ENCODE assay signal across 1 cellular context in the genomic region with DNA sequence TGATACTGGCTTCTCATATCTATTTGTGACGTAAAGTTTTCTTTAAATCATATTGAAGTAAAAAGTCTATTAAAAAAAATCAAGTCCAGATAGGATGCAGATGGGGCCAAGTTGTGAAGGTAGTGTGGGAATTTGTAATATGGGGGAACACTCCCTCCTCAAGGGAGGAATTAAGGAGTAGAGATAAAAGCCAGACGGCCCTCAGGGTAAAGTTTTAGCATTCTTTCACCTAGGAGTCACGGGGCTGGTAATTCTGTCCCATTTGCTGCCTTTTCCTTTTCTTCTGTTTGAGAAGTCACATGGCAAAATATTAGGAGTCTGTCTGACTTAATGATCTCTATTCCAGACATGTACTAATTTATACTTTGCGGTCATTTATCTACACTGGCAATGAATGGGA.
TF ChIP-seq lines count a peak whose summit lies in the region.

No MANE protein-coding gene starts in this region.

TF ChIP-seq in K562, 482 proteins besides CTCF, POLR2A, EP300 and RAD21 (continued from another document):
- TF ChIP-seq, protein P1, sequence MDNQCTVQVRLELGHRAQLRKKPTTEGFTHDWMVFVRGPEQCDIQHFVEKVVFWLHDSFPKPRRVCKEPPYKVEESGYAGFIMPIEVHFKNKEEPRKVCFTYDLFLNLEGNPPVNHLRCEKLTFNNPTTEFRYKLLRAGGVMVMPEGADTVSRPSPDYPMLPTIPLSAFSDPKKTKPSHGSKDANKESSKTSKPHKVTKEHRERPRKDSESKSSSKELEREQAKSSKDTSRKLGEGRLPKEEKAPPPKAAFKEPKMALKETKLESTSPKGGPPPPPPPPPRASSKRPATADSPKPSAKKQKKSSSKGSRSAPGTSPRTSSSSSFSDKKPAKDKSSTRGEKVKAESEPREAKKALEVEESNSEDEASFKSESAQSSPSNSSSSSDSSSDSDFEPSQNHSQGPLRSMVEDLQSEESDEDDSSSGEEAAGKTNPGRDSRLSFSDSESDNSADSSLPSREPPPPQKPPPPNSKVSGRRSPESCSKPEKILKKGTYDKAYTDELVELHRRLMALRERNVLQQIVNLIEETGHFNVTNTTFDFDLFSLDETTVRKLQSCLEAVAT (IDR thresholded peaks at IDR 0.05) = no peak
- TF ChIP-seq, protein P2, sequence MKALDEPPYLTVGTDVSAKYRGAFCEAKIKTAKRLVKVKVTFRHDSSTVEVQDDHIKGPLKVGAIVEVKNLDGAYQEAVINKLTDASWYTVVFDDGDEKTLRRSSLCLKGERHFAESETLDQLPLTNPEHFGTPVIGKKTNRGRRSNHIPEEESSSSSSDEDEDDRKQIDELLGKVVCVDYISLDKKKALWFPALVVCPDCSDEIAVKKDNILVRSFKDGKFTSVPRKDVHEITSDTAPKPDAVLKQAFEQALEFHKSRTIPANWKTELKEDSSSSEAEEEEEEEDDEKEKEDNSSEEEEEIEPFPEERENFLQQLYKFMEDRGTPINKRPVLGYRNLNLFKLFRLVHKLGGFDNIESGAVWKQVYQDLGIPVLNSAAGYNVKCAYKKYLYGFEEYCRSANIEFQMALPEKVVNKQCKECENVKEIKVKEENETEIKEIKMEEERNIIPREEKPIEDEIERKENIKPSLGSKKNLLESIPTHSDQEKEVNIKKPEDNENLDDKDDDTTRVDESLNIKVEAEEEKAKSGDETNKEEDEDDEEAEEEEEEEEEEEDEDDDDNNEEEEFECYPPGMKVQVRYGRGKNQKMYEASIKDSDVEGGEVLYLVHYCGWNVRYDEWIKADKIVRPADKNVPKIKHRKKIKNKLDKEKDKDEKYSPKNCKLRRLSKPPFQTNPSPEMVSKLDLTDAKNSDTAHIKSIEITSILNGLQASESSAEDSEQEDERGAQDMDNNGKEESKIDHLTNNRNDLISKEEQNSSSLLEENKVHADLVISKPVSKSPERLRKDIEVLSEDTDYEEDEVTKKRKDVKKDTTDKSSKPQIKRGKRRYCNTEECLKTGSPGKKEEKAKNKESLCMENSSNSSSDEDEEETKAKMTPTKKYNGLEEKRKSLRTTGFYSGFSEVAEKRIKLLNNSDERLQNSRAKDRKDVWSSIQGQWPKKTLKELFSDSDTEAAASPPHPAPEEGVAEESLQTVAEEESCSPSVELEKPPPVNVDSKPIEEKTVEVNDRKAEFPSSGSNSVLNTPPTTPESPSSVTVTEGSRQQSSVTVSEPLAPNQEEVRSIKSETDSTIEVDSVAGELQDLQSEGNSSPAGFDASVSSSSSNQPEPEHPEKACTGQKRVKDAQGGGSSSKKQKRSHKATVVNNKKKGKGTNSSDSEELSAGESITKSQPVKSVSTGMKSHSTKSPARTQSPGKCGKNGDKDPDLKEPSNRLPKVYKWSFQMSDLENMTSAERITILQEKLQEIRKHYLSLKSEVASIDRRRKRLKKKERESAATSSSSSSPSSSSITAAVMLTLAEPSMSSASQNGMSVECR (CRISPR knock-in tag; IDR thresholded peaks at IDR 0.05) = no peak
- TF ChIP-seq COPS2 (conservative IDR thresholded peaks at IDR 0.05) = no peak
- TF ChIP-seq SMARCC2 (IDR thresholded peaks at IDR 0.05; ENCODE audit: low read depth) = no peak
- TF ChIP-seq, protein P3, sequence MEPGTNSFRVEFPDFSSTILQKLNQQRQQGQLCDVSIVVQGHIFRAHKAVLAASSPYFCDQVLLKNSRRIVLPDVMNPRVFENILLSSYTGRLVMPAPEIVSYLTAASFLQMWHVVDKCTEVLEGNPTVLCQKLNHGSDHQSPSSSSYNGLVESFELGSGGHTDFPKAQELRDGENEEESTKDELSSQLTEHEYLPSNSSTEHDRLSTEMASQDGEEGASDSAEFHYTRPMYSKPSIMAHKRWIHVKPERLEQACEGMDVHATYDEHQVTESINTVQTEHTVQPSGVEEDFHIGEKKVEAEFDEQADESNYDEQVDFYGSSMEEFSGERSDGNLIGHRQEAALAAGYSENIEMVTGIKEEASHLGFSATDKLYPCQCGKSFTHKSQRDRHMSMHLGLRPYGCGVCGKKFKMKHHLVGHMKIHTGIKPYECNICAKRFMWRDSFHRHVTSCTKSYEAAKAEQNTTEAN (CRISPR knock-in tag; IDR thresholded peaks at IDR 0.05) = no peak
- TF ChIP-seq ZNF232 (CRISPR knock-in tag; IDR thresholded peaks at IDR 0.05) = no peak
- TF ChIP-seq, protein P4, sequence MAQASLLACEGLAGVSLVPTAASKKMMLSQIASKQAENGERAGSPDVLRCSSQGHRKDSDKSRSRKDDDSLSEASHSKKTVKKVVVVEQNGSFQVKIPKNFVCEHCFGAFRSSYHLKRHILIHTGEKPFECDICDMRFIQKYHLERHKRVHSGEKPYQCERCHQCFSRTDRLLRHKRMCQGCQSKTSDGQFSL (CRISPR knock-in tag; IDR thresholded peaks at IDR 0.05) = no peak
- TF ChIP-seq, protein P4 (tag; IDR thresholded peaks at IDR 0.05) = no peak
- no peak for TF ChIP-seq SMAD4 (CRISPR knock-in tag; conservative IDR thresholded peaks at IDR 0.05)
- TF ChIP-seq PCBP2 (IDR thresholded peaks at IDR 0.05; ENCODE audit: low read depth, low read length, poor library complexity, severe bottlenecking) = no peak
